In genomic region chr16:50311891-50312501, GRCh38 we compare ENCODE assay signal across 12 cellular contexts. TPM values are rescaled to one million over a fixed set of nuclear protein-coding genes. Genes with fewer than 3 reads are reported as not detected.
DNase-seq lines count a peak whose midpoint lies in the region; ATAC-seq and TF ChIP-seq lines count a peak whose summit lies in the region.
"Had no signal": no experiment of that assay in that cellular context is flagged by ENCODE, and none has a peak within 500 bp of the region (broad histone marks: within the 10 kb centered on the region; RNA-seq: fewer than 3 reads in every experiment).

No MANE protein-coding gene starts in this region.

- intact Hi-C loops in Right ventricle myocardium inferior (cut with DNase I) (no loop called here), left cardiac atrium (cut with DNase I) (no loop called here), upper lobe of right lung (cut with DNase I) (no loop called here)
- intact Hi-C loops in activated CD8-positive, alpha-beta T cell treated with anti-CD3 and anti-CD28 coated beads for 36 hours (cut with micrococcal nuclease): loop anchor here (5.0 kb wide), 1 partner anchor 35 kb away; no protein-coding TSS in a partner anchor

- no peak for ATAC-seq in Right ventricle myocardium inferior
- no peak for ATAC-seq in left cardiac atrium
- ATAC-seq in activated CD8-positive, alpha-beta T cell treated with anti-CD3 and anti-CD28 coated beads for 36 hours: no peak
- peak; percentile 7 for ATAC-seq in left lobe of liver
- ATAC-seq in upper lobe of right lung: no peak
- no peak for ATAC-seq in HG02798 (IDR thresholded peaks at IDR 0.05; ENCODE audit: poor library complexity, unreplicated experiment)
- no peak for ATAC-seq in GM18520 (IDR thresholded peaks at IDR 0.05; ENCODE audit: unreplicated experiment)
- ATAC-seq in GM18909 (IDR thresholded peaks at IDR 0.05; ENCODE audit: poor library complexity, unreplicated experiment): no peak
- ATAC-seq: body of pancreas had no signal

- no peaks in the 10 kb centered on the region for H3K27me3 Mint-ChIP-seq in activated CD8-positive, alpha-beta T cell treated with anti-CD3 and anti-CD28 coated beads for 36 hours

- POLR2A ChIA-PET in activated CD8-positive, alpha-beta T cell treated with anti-CD3 and anti-CD28 coated beads for 36 hours (lab: Charles Lee): interaction anchor here (2.2 kb wide), 1 partner anchor 14 kb away, joined by 5 read pairs; no protein-coding TSS in a partner anchor

- peaks cover 16% of the 10 kb centered on the region for H3K4me1 Mint-ChIP-seq in activated CD8-positive, alpha-beta T cell treated with anti-CD3 and anti-CD28 coated beads for 36 hours (ENCODE audit: low read depth)

- no peak overlapping the region for H3K4me3 Mint-ChIP-seq in activated CD8-positive, alpha-beta T cell treated with anti-CD3 and anti-CD28 coated beads for 36 hours

- TF ChIP-seq CTCF in activated CD8-positive, alpha-beta T cell treated with anti-CD3 and anti-CD28 coated beads for 36 hours (IDR thresholded peaks at IDR 0.05): no peak
- TF ChIP-seq CTCF in upper lobe of right lung (IDR thresholded peaks at IDR 0.05): no peak

- no peaks in the 10 kb centered on the region for H3K9me3 Mint-ChIP-seq in activated CD8-positive, alpha-beta T cell treated with anti-CD3 and anti-CD28 coated beads for 36 hours

- no peak overlapping the region for H3K27ac ChIP-seq in upper lobe of right lung
- H3K27ac ChIP-seq: body of pancreas, HL-60 had no signal

- H3K4me1 ChIP-seq in upper lobe of right lung: peaks cover 6% of the 10 kb centered on the region
- H3K4me1 ChIP-seq: body of pancreas had no signal

- H3K36me3 ChIP-seq in upper lobe of right lung: peaks cover 69% of the 10 kb centered on the region
- H3K36me3 ChIP-seq: ovary had no signal

- CTCF ChIA-PET in activated CD8-positive, alpha-beta T cell treated with anti-CD3 and anti-CD28 coated beads for 36 hours (lab: Charles Lee): interaction anchor here (1.0 to 1.1 kb wide), 3 partner anchors 15 to 56 kb away, joined by 3 read pairs; no protein-coding TSS in a partner anchor

- no peaks in the 10 kb centered on the region for H3K9me3 ChIP-seq in upper lobe of right lung
- H3K9me3 ChIP-seq: BLaER1, body of pancreas, ovary had no signal

- H3K27me3 ChIP-seq in upper lobe of right lung: no peaks in the 10 kb centered on the region
- H3K27me3 ChIP-seq: BLaER1, body of pancreas, ovary had no signal

- DNase-seq in Right ventricle myocardium inferior (ENCODE audit: missing footprints) (peak; percentile 40), left cardiac atrium (no peak), left lobe of liver (ENCODE audit: low spot score) (no peak), upper lobe of right lung (peak; percentile 63)
- no peak for DNase-seq in activated CD8-positive, alpha-beta T cell treated with anti-CD3 and anti-CD28 coated beads for 36 hours

- H3K4me3 ChIP-seq in upper lobe of right lung: no peak overlapping the region
- H3K4me3 ChIP-seq: BLaER1, body of pancreas, ovary had no signal

- peak overlapping the region; percentile 91 for H3K27ac Mint-ChIP-seq in activated CD8-positive, alpha-beta T cell treated with anti-CD3 and anti-CD28 coated beads for 36 hours

- H3K36me3 Mint-ChIP-seq in activated CD8-positive, alpha-beta T cell treated with anti-CD3 and anti-CD28 coated beads for 36 hours (ENCODE audit: low read depth): peaks cover 38% of the 10 kb centered on the region

RNA-seq across cellular contexts. Expression of gene ADCY7, which starts 45.6 kb away (rescaled TPM):
- 11.7 TPM for total RNA-seq in Right ventricle myocardium inferior
- 10 to 100 TPM; 14.3 to 23.7 TPM for total RNA-seq in left cardiac atrium
- 10 to 100 TPM; 89.9 to 92.1 TPM for total RNA-seq in activated CD8-positive, alpha-beta T cell treated with anti-CD3 and anti-CD28 coated beads for 36 hours
- 4.9 TPM for total RNA-seq in left lobe of liver
- 88.1 TPM for total RNA-seq in upper lobe of right lung

RNA-seq across cellular contexts. Expression of gene BRD7, which starts 56.8 kb away (rescaled TPM):
- total RNA-seq in Right ventricle myocardium inferior: 46.6 TPM
- total RNA-seq in left cardiac atrium: 10 to 100 TPM; 41.7 to 43.4 TPM
- 10 to 100 TPM; 76.2 to 93.4 TPM for total RNA-seq in activated CD8-positive, alpha-beta T cell treated with anti-CD3 and anti-CD28 coated beads for 36 hours
- total RNA-seq in left lobe of liver: 17.9 TPM
- total RNA-seq in upper lobe of right lung: 62.9 TPM

Comparison
In these comparisons a context has a peak if more than half of its experiments do, and no peak if none do; other contexts are left out.
1. DNase-seq: peak in Right ventricle myocardium inferior (single experiment) and upper lobe of right lung (single experiment); none in left cardiac atrium (single experiment), activated CD8-positive, alpha-beta T cell treated with anti-CD3 and anti-CD28 coated beads for 36 hours (single experiment) and left lobe of liver (single experiment).